Comparison of ENCODE assay signal across 9 cellular contexts in genomic region chr1:31663622-31664452, GRCh38. TPM values are rescaled to one million over a fixed set of nuclear protein-coding genes. Genes with fewer than 3 reads are reported as not detected.
A peak's percentile ranks its signal among the peaks of the same experiment; 100 is the strongest.
DNase-seq lines count a peak whose midpoint lies in the region; ATAC-seq and TF ChIP-seq lines count a peak whose summit lies in the region.
"Had no signal": no experiment of that assay in that cellular context is flagged by ENCODE, and none has a peak within 500 bp of the region (broad histone marks: within the 10 kb centered on the region; RNA-seq: fewer than 3 reads in every experiment).

No MANE protein-coding gene starts in this region.

- no peak overlapping the region for H2AFZ ChIP-seq in OCI-LY7 (ENCODE audit: low read length)
- H2AFZ ChIP-seq in parathyroid adenoma = no peak overlapping the region

- no peaks in the 10 kb centered on the region for H4K20me1 ChIP-seq in OCI-LY7 (ENCODE audit: insufficient read depth, low read length)

- intact Hi-C loops in OCI-LY7 (cut with micrococcal nuclease; ENCODE audit: unreplicated experiment) = loop anchor here (1.0 to 5.0 kb wide), 4 partner anchors 43 to 300 kb away; no protein-coding TSS in a partner anchor
- intact Hi-C loops in activated T-helper 1 cell treated with anti-CD3 and anti-CD28 coated beads, Interleukin-12 subunit alpha, Interleukin-12 subunit beta, Interleukin-2, Interleukin-4 antibody, amounts not matched to agents 30 ng/mL and 10 ng/mL and 1 ng/mL, durations not matched to agents 14 hours and 24 hours and 36 hours (cut with micrococcal nuclease) = loop anchor here (1.0 to 2.0 kb wide), 4 partner anchors 41 to 125 kb away; partner anchors contain the start of gene COL16A1

- TF ChIP-seq CTCF in AG04449 (IDR thresholded peaks at IDR 0.05; ENCODE audit: insufficient read depth, low read length, missing control alignments) (peak; percentile 86), GM12874 (IDR thresholded peaks at IDR 0.05; ENCODE audit: insufficient read depth, low read depth, low read length) (peak; percentile 94), OCI-LY7 (conservative IDR thresholded peaks at IDR 0.05; ENCODE audit: low read length) (peak; percentile 91), foreskin fibroblast (IDR thresholded peaks at IDR 0.05; ENCODE audit: low read depth, low read length) (peak; percentile 82), parathyroid adenoma (IDR thresholded peaks at IDR 0.05) (peak; percentile 86)

- H3K9me3 ChIP-seq in OCI-LY7 (ENCODE audit: low read length) = no peaks in the 10 kb centered on the region
- no peaks in the 10 kb centered on the region for H3K9me3 ChIP-seq in parathyroid adenoma (ENCODE audit: control insufficient read depth, low read length)

- H3K79me2 ChIP-seq in OCI-LY7 (ENCODE audit: insufficient read depth, low read depth, low read length) (no peaks in the 10 kb centered on the region), parathyroid adenoma (no peaks in the 10 kb centered on the region)

- POLR2A ChIA-PET in AG04449 (lab: Yijun Ruan, JAX) = interaction anchor here (0.7 to 2.1 kb wide), 4 partner anchors 38 to 127 kb away, joined by 3 to 6 read pairs (median 4); no protein-coding TSS in a partner anchor
- POLR2A ChIA-PET in OCI-LY7 (lab: Charles Lee) = interaction anchor here (0.6 kb wide), 1 partner anchor 19 kb away, joined by 3 read pairs; the partner anchor contains the start of gene PEF1

- H3K9ac ChIP-seq in parathyroid adenoma = no peak overlapping the region

- no peak overlapping the region for H3K4me3 Mint-ChIP-seq in activated T-helper 1 cell treated with anti-CD3 and anti-CD28 coated beads, Interleukin-12 subunit alpha, Interleukin-12 subunit beta, Interleukin-2, Interleukin-4 antibody, amounts not matched to agents 30 ng/mL and 10 ng/mL and 1 ng/mL, durations not matched to agents 14 hours and 24 hours and 36 hours

- H3K4me2 ChIP-seq in OCI-LY7 (ENCODE audit: low read length) = no peak overlapping the region
- H3K4me2 ChIP-seq in parathyroid adenoma (ENCODE audit: low read length) = no peak overlapping the region

- H3K27ac ChIP-seq in OCI-LY7 (ENCODE audit: low read depth, low read length, poor library complexity, severe bottlenecking) (no peak overlapping the region), parathyroid adenoma (no peak overlapping the region)

- no peaks in the 10 kb centered on the region for H3K36me3 ChIP-seq in OCI-LY7 (ENCODE audit: insufficient read depth, low read length)
- H3K36me3 ChIP-seq in parathyroid adenoma (ENCODE audit: control insufficient read depth, insufficient read depth, low read length) = no peaks in the 10 kb centered on the region

- no TSS peak for BruUV-seq in OCI-LY7 (replicated peaks; lab: Mats Ljungman, UMichigan)

- H3K4me3 ChIP-seq in AG04449 (ENCODE audit: low read depth, low read length) (no peak overlapping the region), OCI-LY7 (ENCODE audit: low read depth, low read length, poor library complexity, severe bottlenecking) (no peak overlapping the region), foreskin fibroblast (ENCODE audit: low read depth in 1 of 2, low read length in 2 of 2) (no peak overlapping the region), parathyroid adenoma (ENCODE audit: low read depth, low read length) (no peak overlapping the region)

- no peak for ATAC-seq in GM21529 (IDR thresholded peaks at IDR 0.05; ENCODE audit: unreplicated experiment)

- no peaks in the 10 kb centered on the region for H3K9me3 Mint-ChIP-seq in activated T-helper 1 cell treated with anti-CD3 and anti-CD28 coated beads, Interleukin-12 subunit alpha, Interleukin-12 subunit beta, Interleukin-2, Interleukin-4 antibody, amounts not matched to agents 30 ng/mL and 10 ng/mL and 1 ng/mL, durations not matched to agents 14 hours and 24 hours and 36 hours

- peaks cover 10% of the 10 kb centered on the region for H3K27me3 Mint-ChIP-seq in activated T-helper 1 cell treated with anti-CD3 and anti-CD28 coated beads, Interleukin-12 subunit alpha, Interleukin-12 subunit beta, Interleukin-2, Interleukin-4 antibody, amounts not matched to agents 30 ng/mL and 10 ng/mL and 1 ng/mL, durations not matched to agents 14 hours and 24 hours and 36 hours (ENCODE audit: insufficient read depth)

- H3K4me1 ChIP-seq in OCI-LY7 (ENCODE audit: insufficient read depth, low read length, poor library complexity, severe bottlenecking) (no peaks in the 10 kb centered on the region), parathyroid adenoma (no peaks in the 10 kb centered on the region)

- H3K9me2 ChIP-seq in OCI-LY7 (ENCODE audit: insufficient read depth, low read length) = no peaks in the 10 kb centered on the region

- no peaks in the 10 kb centered on the region for H3K27me3 ChIP-seq in parathyroid adenoma (ENCODE audit: control insufficient read depth, insufficient read depth, low read length)

- no peak overlapping the region for H3K27ac Mint-ChIP-seq in activated T-helper 1 cell treated with anti-CD3 and anti-CD28 coated beads, Interleukin-12 subunit alpha, Interleukin-12 subunit beta, Interleukin-2, Interleukin-4 antibody, amounts not matched to agents 30 ng/mL and 10 ng/mL and 1 ng/mL, durations not matched to agents 14 hours and 24 hours and 36 hours

- DNase-seq in AG04449 (ENCODE audit: low read depth, low spot score) = no peak
- DNase-seq in OCI-LY7 (ENCODE audit: low spot score) = peak; percentile 60
- DNase-seq in activated T-helper 1 cell treated with anti-CD3 and anti-CD28 coated beads, Interleukin-12 subunit alpha, Interleukin-12 subunit beta, Interleukin-2, Interleukin-4 antibody, amounts not matched to agents 30 ng/mL and 10 ng/mL and 1 ng/mL, durations not matched to agents 14 hours and 24 hours and 36 hours (ENCODE audit: low spot score) = peak; percentile 27
- DNase-seq in foreskin fibroblast = peak in 1 of 2 donors; percentile 68
- DNase-seq in NCI-H226 = no peak

- H3K36me3 Mint-ChIP-seq in activated T-helper 1 cell treated with anti-CD3 and anti-CD28 coated beads, Interleukin-12 subunit alpha, Interleukin-12 subunit beta, Interleukin-2, Interleukin-4 antibody, amounts not matched to agents 30 ng/mL and 10 ng/mL and 1 ng/mL, durations not matched to agents 14 hours and 24 hours and 36 hours (ENCODE audit: low read depth) = no peaks in the 10 kb centered on the region

- no peaks in the 10 kb centered on the region for H3K4me1 Mint-ChIP-seq in activated T-helper 1 cell treated with anti-CD3 and anti-CD28 coated beads, Interleukin-12 subunit alpha, Interleukin-12 subunit beta, Interleukin-2, Interleukin-4 antibody, amounts not matched to agents 30 ng/mL and 10 ng/mL and 1 ng/mL, durations not matched to agents 14 hours and 24 hours and 36 hours (ENCODE audit: low read depth)

- CTCF ChIA-PET in AG04449 (lab: Yijun Ruan, JAX) = interaction anchor here (0.6 to 9.6 kb wide), 34 partner anchors 10 to 398 kb away, joined by 3 to 107 read pairs (median 4); partner anchors contain the start of gene COL16A1
- CTCF ChIA-PET in OCI-LY7 (lab: Charles Lee; ENCODE audit: unreplicated experiment) = interaction anchor here (0.5 to 1.0 kb wide), 6 partner anchors 21 to 392 kb away, joined by 3 to 5 read pairs (median 3); no protein-coding TSS in a partner anchor

RNA-seq across cellular contexts. Expression of gene PEF1, which starts 19.2 kb away (rescaled TPM):
- 67.7 and 89.7 TPM in 2 replicates for total RNA-seq in OCI-LY7 (2014; rRNA removed; shearing (Covaris generic))
- 54.6 and 56.1 TPM in 2 replicates for total RNA-seq in OCI-LY7 (2022)
- total RNA-seq in activated T-helper 1 cell treated with anti-CD3 and anti-CD28 coated beads, Interleukin-12 subunit alpha, Interleukin-12 subunit beta, Interleukin-2, Interleukin-4 antibody, amounts not matched to agents 30 ng/mL and 10 ng/mL and 1 ng/mL, durations not matched to agents 14 hours and 24 hours and 36 hours = 57.6 and 66.1 TPM in 2 replicates

RNA-seq across cellular contexts. Expression of gene COL16A1, which starts 40.0 kb away (rescaled TPM):
- not detected in 2 replicates for total RNA-seq in OCI-LY7 (2014; rRNA removed; shearing (Covaris generic))
- not detected in 2 replicates for total RNA-seq in OCI-LY7 (2022)
- not detected in 2 replicates for total RNA-seq in activated T-helper 1 cell treated with anti-CD3 and anti-CD28 coated beads, Interleukin-12 subunit alpha, Interleukin-12 subunit beta, Interleukin-2, Interleukin-4 antibody, amounts not matched to agents 30 ng/mL and 10 ng/mL and 1 ng/mL, durations not matched to agents 14 hours and 24 hours and 36 hours

RNA-seq across cellular contexts. Expression of gene HCRTR1, which starts 46.3 kb away (rescaled TPM):
- total RNA-seq in OCI-LY7 (2014; rRNA removed; shearing (Covaris generic)) = not detected in 2 replicates
- not detected in 2 replicates for total RNA-seq in OCI-LY7 (2022)
- total RNA-seq in activated T-helper 1 cell treated with anti-CD3 and anti-CD28 coated beads, Interleukin-12 subunit alpha, Interleukin-12 subunit beta, Interleukin-2, Interleukin-4 antibody, amounts not matched to agents 30 ng/mL and 10 ng/mL and 1 ng/mL, durations not matched to agents 14 hours and 24 hours and 36 hours = not detected in 2 replicates
- total RNA-seq: mononuclear cell had no signal

Comparison
In these comparisons a context has a peak if more than half of its experiments do, and no peak if none do; other contexts are left out.
1. DNase-seq: peak in OCI-LY7 (single experiment) and activated T-helper 1 cell treated with anti-CD3 and anti-CD28 coated beads, Interleukin-12 subunit alpha, Interleukin-12 subunit beta, Interleukin-2, Interleukin-4 antibody, amounts not matched to agents 30 ng/mL and 10 ng/mL and 1 ng/mL, durations not matched to agents 14 hours and 24 hours and 36 hours (single experiment); none in AG04449 (single experiment) and NCI-H226 (single experiment).
2. Peak in every context shown above with its lines, with median percentiles within 50 percentile points of each other: CTCF ChIP-seq.